Comparison of ENCODE assay signal across 1 cellular context in the genomic region with DNA sequence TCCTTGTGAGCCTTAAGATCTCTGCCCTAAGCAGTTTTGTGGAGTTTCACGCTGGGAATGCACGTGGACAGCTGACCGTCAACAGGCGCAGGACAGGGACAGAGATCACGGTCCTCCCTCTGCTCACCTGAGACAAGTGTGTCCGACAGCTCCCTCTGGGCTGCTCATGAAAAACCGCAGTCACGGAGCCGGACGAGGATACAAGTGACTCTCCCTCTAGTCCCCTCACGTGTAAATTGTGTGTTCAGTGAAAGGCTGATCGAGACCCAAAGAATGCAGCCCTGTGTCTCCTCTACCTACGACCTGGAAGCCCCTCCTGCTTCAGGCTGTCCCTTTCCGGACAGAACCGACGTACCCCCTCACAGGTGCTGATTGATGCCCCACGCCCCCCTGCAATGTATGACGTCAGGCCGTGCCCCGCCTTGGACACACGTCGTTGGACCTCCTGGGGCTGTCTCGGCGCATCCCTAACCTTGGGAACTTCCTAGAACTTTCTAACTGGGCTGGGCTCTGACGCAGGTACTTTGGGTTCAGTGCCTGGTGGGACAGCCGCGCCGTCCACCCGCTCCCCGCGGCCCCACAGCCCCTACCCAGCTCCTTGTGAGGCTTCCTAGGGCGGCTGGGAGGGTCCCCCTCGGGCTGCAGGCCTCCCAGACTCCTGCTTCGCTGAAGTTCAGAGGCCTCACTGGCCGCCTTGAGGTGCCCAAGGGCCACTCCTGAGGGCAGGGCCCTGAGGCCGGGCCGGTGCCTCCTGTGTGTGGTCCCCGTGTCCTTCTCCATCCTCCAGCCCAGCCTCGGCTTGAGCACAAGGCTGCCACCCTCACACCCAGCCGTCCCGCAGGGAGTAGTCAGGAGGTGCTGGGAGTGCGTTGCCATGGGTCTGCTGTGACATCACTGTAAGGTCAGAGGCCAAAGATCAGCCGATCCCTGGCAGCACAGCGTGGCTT.
TF ChIP-seq lines count a peak whose summit lies in the region.

A gene (minus strand): TSS at position 859 of the 947 bp plus-strand sequence. CDS start 79 bp downstream, at position 780.

TF ChIP-seq in IMR-90, 13 proteins besides CTCF, POLR2A, EP300 and RAD21:
- no peak for TF ChIP-seq FOS (IDR thresholded peaks at IDR 0.05; ENCODE audit: low read depth, low read length)
- TF ChIP-seq NFE2L2 (IDR thresholded peaks at IDR 0.05; ENCODE audit: low read depth, low read length), result no peak
- no peak for TF ChIP-seq RCOR1 (IDR thresholded peaks at IDR 0.05; ENCODE audit: insufficient replicate concordance, low read length)
- TF ChIP-seq MXI1 (IDR thresholded peaks at IDR 0.05; ENCODE audit: borderline replicate concordance, low read depth, low read length), result no peak
- TF ChIP-seq, protein P1, sequence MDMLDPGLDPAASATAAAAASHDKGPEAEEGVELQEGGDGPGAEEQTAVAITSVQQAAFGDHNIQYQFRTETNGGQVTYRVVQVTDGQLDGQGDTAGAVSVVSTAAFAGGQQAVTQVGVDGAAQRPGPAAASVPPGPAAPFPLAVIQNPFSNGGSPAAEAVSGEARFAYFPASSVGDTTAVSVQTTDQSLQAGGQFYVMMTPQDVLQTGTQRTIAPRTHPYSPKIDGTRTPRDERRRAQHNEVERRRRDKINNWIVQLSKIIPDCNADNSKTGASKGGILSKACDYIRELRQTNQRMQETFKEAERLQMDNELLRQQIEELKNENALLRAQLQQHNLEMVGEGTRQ (IDR thresholded peaks at IDR 0.05; ENCODE audit: low read depth, low read length), result no peak
- TF ChIP-seq CHD1 (IDR thresholded peaks at IDR 0.05; ENCODE audit: low read depth, low read length), result no peak
- no peak for TF ChIP-seq SMC3 (IDR thresholded peaks at IDR 0.05; ENCODE audit: low read depth, low read length)
- no peak for TF ChIP-seq CEBPB (IDR thresholded peaks at IDR 0.05; ENCODE audit: low read depth, low read length)
- no peak for TF ChIP-seq MAZ (IDR thresholded peaks at IDR 0.05; ENCODE audit: borderline replicate concordance, low read depth, low read length)
- TF ChIP-seq, protein P2, sequence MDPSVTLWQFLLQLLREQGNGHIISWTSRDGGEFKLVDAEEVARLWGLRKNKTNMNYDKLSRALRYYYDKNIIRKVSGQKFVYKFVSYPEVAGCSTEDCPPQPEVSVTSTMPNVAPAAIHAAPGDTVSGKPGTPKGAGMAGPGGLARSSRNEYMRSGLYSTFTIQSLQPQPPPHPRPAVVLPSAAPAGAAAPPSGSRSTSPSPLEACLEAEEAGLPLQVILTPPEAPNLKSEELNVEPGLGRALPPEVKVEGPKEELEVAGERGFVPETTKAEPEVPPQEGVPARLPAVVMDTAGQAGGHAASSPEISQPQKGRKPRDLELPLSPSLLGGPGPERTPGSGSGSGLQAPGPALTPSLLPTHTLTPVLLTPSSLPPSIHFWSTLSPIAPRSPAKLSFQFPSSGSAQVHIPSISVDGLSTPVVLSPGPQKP (IDR thresholded peaks at IDR 0.05; ENCODE audit: borderline replicate concordance, low read depth, low read length), result no peak
- TF ChIP-seq MAFK (IDR thresholded peaks at IDR 0.05; ENCODE audit: low read depth, low read length), result no peak
- TF ChIP-seq RFX5 (IDR thresholded peaks at IDR 0.05; ENCODE audit: low read depth, low read length), result no peak
- no peak for TF ChIP-seq BHLHE40 (IDR thresholded peaks at IDR 0.05; ENCODE audit: low read depth, low read length)
